ENCODE assay signal across 8 cellular contexts in the genomic region with DNA sequence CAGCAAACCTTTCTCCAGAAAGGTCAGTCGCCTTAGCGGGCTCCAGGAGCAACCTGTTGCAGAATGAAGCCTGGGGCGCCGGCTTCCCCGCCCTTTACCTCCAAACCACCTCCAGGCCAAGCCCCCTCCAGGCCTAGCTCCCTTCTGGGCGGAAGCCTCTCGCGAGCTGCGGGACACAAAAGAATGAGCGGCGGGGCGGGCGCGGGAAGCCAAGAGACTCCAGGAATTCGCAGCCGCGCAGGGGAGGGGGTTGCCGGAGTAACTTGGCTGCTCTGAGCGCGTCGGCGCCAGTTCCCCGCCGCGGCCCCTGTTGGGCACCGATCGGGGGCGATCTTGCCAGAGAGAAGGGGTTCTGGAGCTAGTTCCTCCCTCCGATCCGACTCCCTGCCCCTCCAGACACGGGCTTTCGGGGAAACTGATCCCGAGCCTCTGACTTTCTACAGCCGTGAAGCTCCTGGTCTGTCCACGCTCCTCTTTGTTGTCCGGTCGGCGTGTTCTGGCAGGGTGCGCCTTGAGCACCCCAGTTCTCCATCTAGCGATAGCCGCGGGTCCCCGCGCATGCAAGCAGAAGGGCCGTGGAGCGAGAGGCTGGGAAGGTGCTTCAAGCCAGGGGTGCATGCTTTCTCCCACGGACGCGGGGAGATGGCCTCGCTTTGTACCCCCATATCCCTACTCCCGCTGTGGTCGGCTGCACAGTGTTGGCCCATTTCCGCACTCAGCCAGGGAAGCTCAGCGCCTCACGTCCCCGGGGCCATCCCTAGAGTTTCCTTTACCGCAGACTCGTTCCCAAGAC. TPM values are rescaled to one million over a fixed set of nuclear protein-coding genes. Genes with fewer than 3 reads are reported as not detected.
DNase-seq lines count a peak whose midpoint lies in the region; ATAC-seq and TF ChIP-seq lines count a peak whose summit lies in the region.

No MANE protein-coding gene starts in this region.

- no peaks in the 10 kb centered on the region for H3K36me3 ChIP-seq in smooth muscle cell (ENCODE audit: low read depth)

- no peaks in the 10 kb centered on the region for H3K79me2 ChIP-seq in smooth muscle cell (ENCODE audit: low read depth)

- H3K4me3 Mint-ChIP-seq in IgD-negative memory B cell (peak overlapping the region; percentile 48 to 81 (median 66)), brain (peak overlapping the region; percentile 89 to 96 (median 92))

- peak overlapping the region; percentile 68 for H2AFZ ChIP-seq in smooth muscle cell (ENCODE audit: low read depth)

- peak overlapping the region; percentile 88 for H3K4me2 ChIP-seq in smooth muscle cell

- peaks cover 10 to 14% (median 11%) of the 10 kb centered on the region in 3 donors for H3K4me1 Mint-ChIP-seq in IgD-negative memory B cell
- H3K4me1 Mint-ChIP-seq in brain: peaks cover 32% of the 10 kb centered on the region

- peaks cover 15% of the 10 kb centered on the region for H3F3A ChIP-seq in smooth muscle cell (ENCODE audit: low read depth)

- H3K9me3 Mint-ChIP-seq in IgD-negative memory B cell (peaks cover 0 to 1% (median 0%) of the 10 kb centered on the region in 3 donors), brain (peaks cover 0 to 8% (median 5%) of the 10 kb centered on the region in 5 experiments)

- ATAC-seq in GM19452 (IDR thresholded peaks at IDR 0.05; ENCODE audit: unreplicated experiment): no peak

- H3K27ac ChIP-seq in smooth muscle cell (ENCODE audit: low read depth): no peak overlapping the region

- TF ChIP-seq CTCF in brain (conservative IDR thresholded peaks at IDR 0.05): no peak
- TF ChIP-seq CTCF in smooth muscle cell (IDR thresholded peaks at IDR 0.05; ENCODE audit: borderline replicate concordance, insufficient read depth, poor library complexity, severe bottlenecking): no peak

- H3K4me1 ChIP-seq in smooth muscle cell (ENCODE audit: low read depth): peaks cover 17% of the 10 kb centered on the region

- H3K9me3 ChIP-seq in smooth muscle cell (replicated peaks; ENCODE audit: low read depth): no peaks in the 10 kb centered on the region

- H3K27ac Mint-ChIP-seq in IgD-negative memory B cell (no peak overlapping the region), brain (peak overlapping the region; percentile 0 to 97 (median 77))

- peak; percentile 44 for DNase-seq in AG20443 (ENCODE audit: low spot score)
- peak; percentile 95 for DNase-seq in islet precursor cell
- DNase-seq in smooth muscle cell (lab: John Stamatoyannopoulos, UW; ENCODE audit: unreplicated experiment): no peak
- no peak for DNase-seq in RKO (ENCODE audit: low spot score)
- no peak for DNase-seq in NCI-H1436 treated with DMSO at 0.1 percent for 48 hours (lab: John Stamatoyannopoulos, UW)

- no peak overlapping the region for H3K9ac ChIP-seq in smooth muscle cell (ENCODE audit: low read depth)

- H3K27me3 Mint-ChIP-seq in IgD-negative memory B cell (peaks cover 61% of the 10 kb centered on the region), brain (peaks cover 67% of the 10 kb centered on the region)

- peak overlapping the region; percentile 52 for H3K4me3 ChIP-seq in smooth muscle cell

- peaks cover 60% of the 10 kb centered on the region for H3K27me3 ChIP-seq in smooth muscle cell (ENCODE audit: low read depth)

- no peaks in the 10 kb centered on the region for H3K36me3 Mint-ChIP-seq in IgD-negative memory B cell
- no peaks in the 10 kb centered on the region for H3K36me3 Mint-ChIP-seq in brain

- 1% methylated on average over 58 of the region's 58 CpGs for WGBS in smooth muscle cell (ENCODE audit: low lambda C conversion rate)

- H4K20me1 ChIP-seq in smooth muscle cell (ENCODE audit: low read depth): no peaks in the 10 kb centered on the region

RNA-seq across cellular contexts. Expression of a gene that starts 1.2 kb away (rescaled TPM):
- not detected for polyA plus RNA-seq in IgD-negative memory B cell
- polyA plus RNA-seq in brain (ENCODE audit: insufficient read depth, low read depth, low replicate concordance): 24.9 TPM
- total RNA-seq in smooth muscle cell: 1.2 and 1.7 TPM in 2 replicates
- polyA plus RNA-seq in smooth muscle cell: 0.56 and 0.79 TPM in 2 replicates

Comparison
In these comparisons a context has a peak if more than half of its experiments do, and no peak if none do; other contexts are left out.
1. DNase-seq: peak in AG20443 (single experiment) and islet precursor cell (single experiment); none in smooth muscle cell (single experiment), RKO (single experiment) and NCI-H1436 treated with DMSO at 0.1 percent for 48 hours (single experiment).
2. H3K27ac Mint-ChIP-seq: peak in brain (5 of 5); none in IgD-negative memory B cell (0 of 3).
3. RNA of a gene that starts 1.2 kb away (polyA plus RNA-seq): 24.9 TPM in brain (single experiment); 0.56 to 0.79 TPM in smooth muscle cell and not detected in IgD-negative memory B cell (single experiment); every median in the first group is over 10 times any median in the second.